Comparison of ENCODE assay signal across 15 cellular contexts in the genomic region with DNA sequence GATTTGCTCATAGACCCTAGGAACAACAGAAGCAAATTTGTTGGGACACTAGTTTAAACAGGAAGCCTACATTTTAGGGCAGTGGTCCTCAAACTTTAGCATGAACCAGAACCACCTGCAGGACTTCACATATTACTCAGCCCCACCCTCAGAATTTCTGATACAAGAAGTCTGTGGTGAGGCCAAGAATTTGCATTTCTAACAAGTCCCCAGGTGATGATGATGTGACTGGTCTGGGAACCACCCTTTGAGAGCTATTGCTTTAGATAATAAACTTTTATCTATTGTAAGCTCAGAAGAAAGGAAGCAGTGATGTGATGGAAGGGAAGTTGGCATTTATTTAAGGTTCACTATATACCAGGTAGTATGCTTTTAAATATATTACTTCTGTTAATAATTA.
DNase-seq lines count a peak whose midpoint lies in the region; ATAC-seq lines count a peak whose summit lies in the region.
"Had no signal": no experiment of that assay in that cellular context is flagged by ENCODE, and none has a peak within 500 bp of the region (broad histone marks: within the 10 kb centered on the region; RNA-seq: fewer than 3 reads in every experiment).

No MANE protein-coding gene starts in this region.

- H3K36me3 Mint-ChIP-seq in memory B cell, result no peaks in the 10 kb centered on the region
- H3K36me3 Mint-ChIP-seq: activated naive CD4-positive, alpha-beta T cell treated with anti-CD3 and anti-CD28 coated beads, Interleukin-2, amount 10 ng/mL, durations not matched to agents 7 days and 5 days; mesothelial cell of epicardium had no signal

- peak; percentile 91 for ATAC-seq in GM18909 (IDR thresholded peaks at IDR 0.05; ENCODE audit: poor library complexity, unreplicated experiment)
- ATAC-seq in HG02588 (IDR thresholded peaks at IDR 0.05; ENCODE audit: unreplicated experiment), result peak; percentile 66
- peak; percentile 84 for ATAC-seq in HG03139 (IDR thresholded peaks at IDR 0.05; ENCODE audit: unreplicated experiment)
- ATAC-seq in memory B cell (ENCODE audit: low read depth), result peak; percentile 83
- ATAC-seq: HCT116, HepG2, psoas muscle had no signal

- no peak overlapping the region for H3K27ac Mint-ChIP-seq in memory B cell
- H3K27ac Mint-ChIP-seq: activated naive CD4-positive, alpha-beta T cell treated with anti-CD3 and anti-CD28 coated beads, Interleukin-2, amount 10 ng/mL, durations not matched to agents 7 days and 5 days; mesothelial cell of epicardium had no signal

- H3K4me3 Mint-ChIP-seq in memory B cell, result no peak overlapping the region
- H3K4me3 Mint-ChIP-seq: activated naive CD4-positive, alpha-beta T cell treated with anti-CD3 and anti-CD28 coated beads, Interleukin-2, amount 10 ng/mL, durations not matched to agents 7 days and 5 days; mesothelial cell of epicardium had no signal

- no peaks in the 10 kb centered on the region for H3K4me1 Mint-ChIP-seq in memory B cell
- H3K4me1 Mint-ChIP-seq: activated naive CD4-positive, alpha-beta T cell treated with anti-CD3 and anti-CD28 coated beads, Interleukin-2, amount 10 ng/mL, durations not matched to agents 7 days and 5 days; mesothelial cell of epicardium had no signal

- H3K27me3 Mint-ChIP-seq in memory B cell, result no peaks in the 10 kb centered on the region
- H3K27me3 Mint-ChIP-seq: activated naive CD4-positive, alpha-beta T cell treated with anti-CD3 and anti-CD28 coated beads, Interleukin-2, amount 10 ng/mL, durations not matched to agents 7 days and 5 days had no signal

- no peaks in the 10 kb centered on the region for H3K9me3 Mint-ChIP-seq in memory B cell
- H3K9me3 Mint-ChIP-seq: activated naive CD4-positive, alpha-beta T cell treated with anti-CD3 and anti-CD28 coated beads, Interleukin-2, amount 10 ng/mL, durations not matched to agents 7 days and 5 days; mesothelial cell of epicardium had no signal

- DNase-seq in memory B cell (ENCODE audit: low spot score in 2 of 2), result no peak
- no peak for DNase-seq in globus pallidus (ENCODE audit: low spot score)
- no peak for DNase-seq in medulla oblongata (ENCODE audit: extremely low spot score)
- no peak for DNase-seq in iPS-NIHi7 (ENCODE audit: extremely low spot score)
- no peak for DNase-seq in dedifferentiated amniotic fluid mesenchymal stem cell (ENCODE audit: extremely low spot score)
- DNase-seq: activated CD4-positive, alpha-beta T cell treated with anti-CD3 and anti-CD28 coated beads, Interleukin-2, amount 50 U/mL, for 1 hour; activated naive CD4-positive, alpha-beta T cell treated with anti-CD3 and anti-CD28 coated beads, Interleukin-2, amount 10 ng/mL, durations not matched to agents 7 days and 5 days; NCI-H187; psoas muscle had no signal
